ENCODE assay signal across 8 cellular contexts in the genomic region with DNA sequence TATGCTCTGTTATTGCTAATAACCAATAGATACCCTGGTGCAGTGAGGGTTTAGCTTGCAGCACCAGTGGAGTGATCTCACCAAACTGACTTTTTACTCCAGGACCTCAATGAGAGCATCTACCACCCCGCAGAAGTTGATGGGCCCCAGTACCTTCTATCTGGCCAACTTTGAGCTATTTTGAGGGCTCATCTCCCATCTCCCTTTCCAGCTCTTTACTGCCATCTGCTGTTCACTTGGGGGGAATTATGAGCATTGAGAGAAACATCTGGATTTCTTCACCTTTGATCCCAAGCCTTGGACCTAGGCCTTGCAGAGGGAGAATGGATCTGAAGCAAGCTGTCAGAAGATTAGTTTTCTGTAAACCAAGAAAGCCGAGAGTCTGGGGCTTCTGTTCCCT.
DNase-seq lines count a peak whose midpoint lies in the region; ATAC-seq and TF ChIP-seq lines count a peak whose summit lies in the region.

No MANE protein-coding gene starts in this region.

- DNase-seq in AML-193 (lab: John Stamatoyannopoulos, UW), result peak; percentile 5 to 29
- DNase-seq in astrocyte of the spinal cord (ENCODE audit: low read depth, low spot score), result peak; percentile 44
- peak; percentile 43 for DNase-seq in iris pigment epithelial cell (ENCODE audit: low read depth)
- no peak for DNase-seq in thoracic aorta (ENCODE audit: low spot score)

- H4K20me1 ChIP-seq in OCI-LY1 (ENCODE audit: insufficient read depth, low read length), result no peaks in the 10 kb centered on the region

- H3F3A ChIP-seq in OCI-LY1 (ENCODE audit: insufficient read depth, low read length), result no peaks in the 10 kb centered on the region

- no peak overlapping the region for H3K9ac ChIP-seq in OCI-LY1 (ENCODE audit: low read length)

- H3K9me2 ChIP-seq in OCI-LY1 (ENCODE audit: low read depth, low read length), result no peaks in the 10 kb centered on the region

- no peak overlapping the region for H3K27ac ChIP-seq in OCI-LY1 (ENCODE audit: low read depth, low read length, poor library complexity, severe bottlenecking)
- peak overlapping the region in 1 of 2 donors; percentile 77 for H3K27ac ChIP-seq in thoracic aorta

- TF ChIP-seq CTCF in GM12873 (IDR thresholded peaks at IDR 0.05; ENCODE audit: insufficient read depth, low read depth, low read length, missing control alignments) (peak; percentile 75), OCI-LY1 (IDR thresholded peaks at IDR 0.05; ENCODE audit: low read length) (peak; percentile 54), astrocyte of the spinal cord (IDR thresholded peaks at IDR 0.05; ENCODE audit: low read depth, low read length) (peak; percentile 76), thoracic aorta (IDR thresholded peaks at IDR 0.05) (peak; percentile 44)

- H3K27me3 ChIP-seq in OCI-LY1 (ENCODE audit: insufficient read depth, low read length) (no peaks in the 10 kb centered on the region), thoracic aorta (replicated peaks; ENCODE audit: insufficient read depth) (no peaks in the 10 kb centered on the region)

- H3K36me3 ChIP-seq in OCI-LY1 (ENCODE audit: insufficient read depth, low read length), result no peaks in the 10 kb centered on the region
- no peaks in the 10 kb centered on the region for H3K36me3 ChIP-seq in thoracic aorta

- H3K4me3 ChIP-seq in OCI-LY1 (ENCODE audit: low read depth, low read length, poor library complexity, severe bottlenecking), result no peak overlapping the region
- no peak overlapping the region for H3K4me3 ChIP-seq in astrocyte of the spinal cord (ENCODE audit: low read depth, low read length)
- no peak overlapping the region for H3K4me3 ChIP-seq in thoracic aorta

- no peak overlapping the region for H2AFZ ChIP-seq in OCI-LY1 (ENCODE audit: low read length)

- in situ Hi-C loops in astrocyte of the spinal cord (cut with HindIII; ENCODE audit: low sequenced_read_pairs), result no loop called here

- H3K4me1 ChIP-seq in OCI-LY1 (ENCODE audit: insufficient read depth, low read length, severe bottlenecking) (no peaks in the 10 kb centered on the region), thoracic aorta (ENCODE audit: control insufficient read depth in 1 of 2, low read depth in 2 of 2) (peaks cover 0 to 38% of the 10 kb centered on the region in 2 donors)

- ATAC-seq in HG02973 (IDR thresholded peaks at IDR 0.05; ENCODE audit: unreplicated experiment), result peak; percentile 67
- ATAC-seq in thoracic aorta (ENCODE audit: insufficient number of reproducible peaks, low FRiP score, low read depth), result no peak
- ATAC-seq in HG03460 (IDR thresholded peaks at IDR 0.05; ENCODE audit: unreplicated experiment), result no peak

- H3K79me2 ChIP-seq in OCI-LY1 (ENCODE audit: insufficient read depth, low read length), result no peaks in the 10 kb centered on the region

- H3K4me2 ChIP-seq in OCI-LY1 (ENCODE audit: low read length), result no peak overlapping the region

- H3K9me3 ChIP-seq in OCI-LY1 (ENCODE audit: low read length), result no peaks in the 10 kb centered on the region
- no peaks in the 10 kb centered on the region for H3K9me3 ChIP-seq in thoracic aorta
